ENCODE assay signal across 9 cellular contexts in the genomic region with DNA sequence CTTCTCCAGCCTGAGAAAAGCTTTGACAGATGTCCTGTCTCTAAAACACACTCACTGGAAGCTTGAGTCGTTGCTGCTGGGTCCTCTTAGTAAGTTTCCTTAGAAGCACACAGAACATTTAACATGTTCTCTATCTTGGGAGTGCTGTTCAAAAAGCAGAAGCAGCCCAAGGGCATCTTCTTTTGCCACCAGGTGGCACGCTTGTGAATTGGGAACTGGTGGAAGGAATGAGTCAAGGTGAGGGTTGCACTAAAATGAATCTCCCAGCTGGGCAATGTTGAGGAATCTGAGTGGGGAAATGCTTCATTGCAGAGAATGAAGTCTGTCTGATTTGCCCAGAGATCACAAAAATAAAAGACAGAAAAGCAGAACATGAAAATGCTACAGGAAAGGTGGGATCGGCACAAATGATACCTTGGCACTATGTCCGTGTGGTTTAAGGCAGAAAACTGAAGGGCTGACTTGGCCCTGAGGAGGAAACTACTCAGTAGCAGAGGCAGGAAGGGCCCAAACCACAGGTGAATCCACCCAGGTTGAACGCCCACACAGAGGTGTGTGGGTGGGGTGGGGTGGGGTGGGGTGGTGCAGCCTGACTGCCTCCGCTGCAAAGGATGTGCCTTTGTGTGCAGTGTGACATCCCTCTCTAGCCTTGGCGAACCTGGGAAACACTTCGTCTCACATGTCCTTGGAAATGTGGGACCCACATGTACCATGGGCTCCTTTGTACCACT. TPM values are rescaled to one million over a fixed set of nuclear protein-coding genes. Genes with fewer than 3 reads are reported as not detected.
DNase-seq lines count a peak whose midpoint lies in the region; ATAC-seq and TF ChIP-seq lines count a peak whose summit lies in the region.
"Had no signal": no experiment of that assay in that cellular context is flagged by ENCODE, and none has a peak within 500 bp of the region (broad histone marks: within the 10 kb centered on the region; RNA-seq: fewer than 3 reads in every experiment).

No MANE protein-coding gene starts in this region.

- no peak overlapping the region for H3K4me3 ChIP-seq in heart left ventricle
- H3K4me3 ChIP-seq in right atrium auricular region, result no peak overlapping the region
- H3K4me3 ChIP-seq in LNCaP clone FGC (ENCODE audit: low read depth, low read length), result no peak overlapping the region

- DNase-seq in heart left ventricle (peak in 1 of 5 donors; percentile 25), right atrium auricular region (ENCODE audit: low spot score) (no peak), LNCaP clone FGC (ENCODE audit: low read depth) (no peak), ecto neural progenitor cell (ENCODE audit: low spot score) (no peak), epidermal melanocyte (ENCODE audit: insufficient read length, low spot score) (no peak)
- peak; percentile 81 for DNase-seq in activated CD4-positive, alpha-beta T cell treated with anti-CD3 and anti-CD28 coated beads, Interleukin-2, amount 10 ng/mL, durations not matched to agents 24 days and 14 days
- DNase-seq in stimulated activated CD4-positive, alpha-beta T cell treated with anti-CD3 and anti-CD28 coated beads, Interleukin-2, amount 100 ng/mL, for 4 hours (ENCODE audit: low read depth), result peak; percentile 41

- no peaks in the 10 kb centered on the region for H3K36me3 Mint-ChIP-seq in activated CD4-positive, alpha-beta T cell treated with anti-CD3 and anti-CD28 coated beads, Interleukin-2, amount 10 ng/mL, durations not matched to agents 24 days and 14 days (ENCODE audit: low read depth)

- peak overlapping the region; percentile 24 for H3K4me3 Mint-ChIP-seq in activated CD4-positive, alpha-beta T cell treated with anti-CD3 and anti-CD28 coated beads, Interleukin-2, amount 10 ng/mL, durations not matched to agents 24 days and 14 days

- H3K36me3 ChIP-seq in heart left ventricle (no peaks in the 10 kb centered on the region), right atrium auricular region (no peaks in the 10 kb centered on the region)

- peaks cover 2% of the 10 kb centered on the region for H3K27me3 Mint-ChIP-seq in activated CD4-positive, alpha-beta T cell treated with anti-CD3 and anti-CD28 coated beads, Interleukin-2, amount 10 ng/mL, durations not matched to agents 24 days and 14 days

- no peak for ATAC-seq in heart left ventricle
- peak; percentile 68 for ATAC-seq in esophagus mucosa

- H3K4me1 Mint-ChIP-seq in activated CD4-positive, alpha-beta T cell treated with anti-CD3 and anti-CD28 coated beads, Interleukin-2, amount 10 ng/mL, durations not matched to agents 24 days and 14 days, result peaks cover 5% of the 10 kb centered on the region

- intact Hi-C loops in heart left ventricle (cut with DNase I), result loop anchor here in 3 of 10 donors (5.0 to 10.0 kb wide), 4 partner anchors 111 to 261 kb away; no protein-coding TSS in a partner anchor
- intact Hi-C loops in activated CD4-positive, alpha-beta T cell treated with anti-CD3 and anti-CD28 coated beads, Interleukin-2, amount 10 ng/mL, durations not matched to agents 24 days and 14 days (cut with micrococcal nuclease), result loop anchor here (1.0 kb wide), 1 partner anchor 278 kb away; no protein-coding TSS in a partner anchor

- H3K9me3 ChIP-seq in heart left ventricle (no peaks in the 10 kb centered on the region), right atrium auricular region (no peaks in the 10 kb centered on the region)

- no peaks in the 10 kb centered on the region for H3K4me1 ChIP-seq in heart left ventricle
- H3K4me1 ChIP-seq in right atrium auricular region, result no peaks in the 10 kb centered on the region

- TF ChIP-seq CTCF in heart left ventricle (IDR thresholded peaks at IDR 0.05), result peak in 9 of 12 donors; percentile 11 to 45 (median 38)
- TF ChIP-seq CTCF in right atrium auricular region (IDR thresholded peaks at IDR 0.05), result peak in 1 of 2 donors; percentile 48
- TF ChIP-seq CTCF in LNCaP clone FGC (IDR thresholded peaks at IDR 0.05; ENCODE audit: control insufficient read depth, extremely low read depth, insufficient read depth), result peak; percentile 80

- WGBS in heart left ventricle, 4 donors, result 83 to 91% (median 87%) methylated on average over 8 of the region's 8 CpGs

- H3K9me3 Mint-ChIP-seq in activated CD4-positive, alpha-beta T cell treated with anti-CD3 and anti-CD28 coated beads, Interleukin-2, amount 10 ng/mL, durations not matched to agents 24 days and 14 days, result no peaks in the 10 kb centered on the region

- H3K27ac ChIP-seq in heart left ventricle (no peak overlapping the region), right atrium auricular region (no peak overlapping the region)

- H3K27me3 ChIP-seq in heart left ventricle (no peaks in the 10 kb centered on the region), right atrium auricular region (no peaks in the 10 kb centered on the region)

- no peak for TF ChIP-seq POLR2A in heart left ventricle (IDR thresholded peaks at IDR 0.05)

- H3K27ac Mint-ChIP-seq in activated CD4-positive, alpha-beta T cell treated with anti-CD3 and anti-CD28 coated beads, Interleukin-2, amount 10 ng/mL, durations not matched to agents 24 days and 14 days, result no peak overlapping the region

RNA-seq across cellular contexts. Expression of gene KIT, which starts 26.0 kb away (rescaled TPM):
- total RNA-seq in heart left ventricle (1 to 10 TPM in 6 of 9 donors, under 1 TPM in 3; 0.44 to 4.7 (median 3.2) TPM), right atrium auricular region (1 to 10 TPM; 1.5 to 2.6 TPM), esophagus mucosa (5.0 TPM)
- polyA plus RNA-seq in heart left ventricle, result under 1 TPM; 0.08 to 0.75 TPM
- total RNA-seq in activated CD4-positive, alpha-beta T cell treated with anti-CD3 and anti-CD28 coated beads, Interleukin-2, amount 10 ng/mL, durations not matched to agents 24 days and 14 days, result 0.12 and 0.36 TPM in 2 replicates
- total RNA-seq: Daoy had no signal

Comparison
In these comparisons a context has a peak if more than half of its experiments do, and no peak if none do; other contexts are left out.
1. DNase-seq: peak in activated CD4-positive, alpha-beta T cell treated with anti-CD3 and anti-CD28 coated beads, Interleukin-2, amount 10 ng/mL, durations not matched to agents 24 days and 14 days (single experiment) and stimulated activated CD4-positive, alpha-beta T cell treated with anti-CD3 and anti-CD28 coated beads, Interleukin-2, amount 100 ng/mL, for 4 hours (single experiment); none in right atrium auricular region (single experiment), LNCaP clone FGC (single experiment), ecto neural progenitor cell (single experiment) and epidermal melanocyte (single experiment).